Comparison of ENCODE assay signal across 29 cellular contexts in the genomic region with DNA sequence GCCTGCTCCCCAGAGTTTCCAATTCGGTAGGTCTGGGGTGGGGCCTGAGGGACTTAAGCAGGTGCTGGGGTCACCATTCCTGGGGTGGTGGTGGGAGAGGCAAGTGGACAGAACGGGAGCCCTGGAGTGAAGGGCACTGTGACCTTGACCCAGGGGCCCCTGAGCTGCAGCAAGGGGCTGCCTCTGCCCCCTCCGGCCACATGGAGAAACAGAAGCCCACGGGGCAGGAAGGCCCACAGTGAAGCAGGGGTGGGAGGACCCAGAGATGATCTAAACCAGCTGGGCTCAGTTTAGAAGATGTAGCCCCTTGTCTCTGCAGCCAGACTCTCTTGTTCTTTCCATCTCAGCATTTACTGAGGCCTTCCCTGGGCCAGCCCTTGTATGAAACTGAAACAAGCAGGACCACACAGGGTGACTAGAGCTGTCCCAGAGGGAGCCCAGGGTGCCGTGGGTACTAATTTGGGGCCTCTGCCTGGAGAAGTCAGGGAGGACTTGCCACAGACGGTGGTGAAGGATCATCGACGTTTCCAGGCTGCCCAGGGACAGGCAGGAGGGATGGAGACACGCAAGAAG. TPM values are rescaled to one million over a fixed set of nuclear protein-coding genes. Genes with fewer than 3 reads are reported as not detected.
"Had no signal": no experiment of that assay in that cellular context is flagged by ENCODE, and none has a peak within 500 bp of the region (broad histone marks: within the 10 kb centered on the region; RNA-seq: fewer than 3 reads in every experiment).

No MANE protein-coding gene starts in this region.

- H3K27ac ChIP-seq: adrenal gland, sigmoid colon, thoracic aorta had no signal

- H3K36me3 ChIP-seq: adrenal gland, sigmoid colon, thoracic aorta, WERI-Rb-1 had no signal

- H3K4me1 ChIP-seq: adrenal gland, sigmoid colon had no signal

- ATAC-seq: activated CD8-positive, alpha-beta memory T cell treated with anti-CD3 and anti-CD28 coated beads, Interleukin-2, amount 10 ng/mL, durations not matched to agents 7 days and 5 days; activated CD8-positive, alpha-beta T cell treated with anti-CD3 and anti-CD28 coated beads for 36 hours; activated naive CD4-positive, alpha-beta T cell treated with anti-CD3 and anti-CD28 coated beads, Interleukin-2, amount 50 U/mL, for 72 hours; esophagus mucosa had no signal

- H3K4me1 Mint-ChIP-seq: activated CD4-positive, alpha-beta T cell treated with anti-CD3 and anti-CD28 coated beads, Interleukin-2, amount 10 ng/mL, durations not matched to agents 7 days and 5 days had no signal

- FAIRE-seq: astrocyte, colon, endothelial cell of umbilical vein, frontal cortex, TTC549 had no signal

- H3K27ac Mint-ChIP-seq: activated CD4-positive, alpha-beta T cell treated with anti-CD3 and anti-CD28 coated beads, Interleukin-2, amount 10 ng/mL, durations not matched to agents 7 days and 5 days; activated CD8-positive, alpha-beta memory T cell treated with anti-CD3 and anti-CD28 coated beads, Interleukin-2, amount 10 ng/mL, durations not matched to agents 7 days and 5 days; activated CD8-positive, alpha-beta T cell treated with anti-CD3 and anti-CD28 coated beads for 36 hours; activated naive CD4-positive, alpha-beta T cell treated with anti-CD3 and anti-CD28 coated beads, Interleukin-2, amount 50 U/mL, for 72 hours; activated T-helper 1 cell treated with anti-CD3 and anti-CD28 coated beads, Interleukin-12 subunit alpha, Interleukin-12 subunit beta, Interleukin-2, Interleukin-4 antibody, amounts not matched to agents 30 ng/mL and 10 ng/mL and 1 ng/mL, durations not matched to agents 14 hours and 24 hours and 36 hours; memory B cell; type B pancreatic cell had no signal

- DNase-seq: activated CD4-positive, alpha-beta T cell treated with anti-CD3 and anti-CD28 coated beads, Interleukin-2, amount 10 ng/mL, durations not matched to agents 7 days and 5 days; activated CD4-positive, CD25-positive, alpha-beta regulatory T cell treated with anti-CD3 and anti-CD28 coated beads, Interleukin-2, amount 50 U/mL, for 72 hours; activated CD8-positive, alpha-beta memory T cell treated with anti-CD3 and anti-CD28 coated beads, Interleukin-2, amount 10 ng/mL, durations not matched to agents 7 days and 5 days; activated CD8-positive, alpha-beta T cell treated with anti-CD3 and anti-CD28 coated beads for 36 hours; activated gamma-delta T cell; activated T-cell treated with anti-CD3 and anti-CD28 coated beads for 4 hours; adrenal gland; central memory CD4-positive, alpha-beta T cell; effector memory CD4-positive, alpha-beta T cell; hypothalamus; posterior cingulate gyrus; sigmoid colon; stimulated activated CD4-positive, alpha-beta T cell treated with anti-CD3 and anti-CD28 coated beads, Interleukin-15, amount 100 ng/mL, for 24 hours; stimulated activated naive CD4-positive, alpha-beta T cell; T-helper 1 cell; WERI-Rb-1 had no signal

- H3K27me3 Mint-ChIP-seq: activated CD4-positive, alpha-beta T cell treated with anti-CD3 and anti-CD28 coated beads, Interleukin-2, amount 10 ng/mL, durations not matched to agents 7 days and 5 days; activated CD8-positive, alpha-beta T cell treated with anti-CD3 and anti-CD28 coated beads for 36 hours had no signal

- H3K4me2 ChIP-seq: smooth muscle cell had no signal

- H3K27me3 ChIP-seq: adrenal gland, sigmoid colon had no signal

- H3K9me3 ChIP-seq: adrenal gland, sigmoid colon, thoracic aorta had no signal

- H3K9me3 Mint-ChIP-seq: activated CD4-positive, alpha-beta T cell treated with anti-CD3 and anti-CD28 coated beads, Interleukin-2, amount 10 ng/mL, durations not matched to agents 7 days and 5 days; activated CD8-positive, alpha-beta T cell treated with anti-CD3 and anti-CD28 coated beads for 36 hours; activated naive CD4-positive, alpha-beta T cell treated with anti-CD3 and anti-CD28 coated beads, Interleukin-2, amount 50 U/mL, for 72 hours; activated T-helper 1 cell treated with anti-CD3 and anti-CD28 coated beads, Interleukin-12 subunit alpha, Interleukin-12 subunit beta, Interleukin-2, Interleukin-4 antibody, amounts not matched to agents 30 ng/mL and 10 ng/mL and 1 ng/mL, durations not matched to agents 14 hours and 24 hours and 36 hours; memory B cell; type B pancreatic cell had no signal

- H3K4me3 ChIP-seq: adrenal gland, sigmoid colon, smooth muscle cell, thoracic aorta had no signal

- H3K36me3 Mint-ChIP-seq: activated CD8-positive, alpha-beta memory T cell treated with anti-CD3 and anti-CD28 coated beads, Interleukin-2, amount 10 ng/mL, durations not matched to agents 7 days and 5 days; activated naive CD4-positive, alpha-beta T cell treated with anti-CD3 and anti-CD28 coated beads, Interleukin-2, amount 50 U/mL, for 72 hours; memory B cell; type B pancreatic cell had no signal

- H3K4me3 Mint-ChIP-seq: activated CD4-positive, alpha-beta T cell treated with anti-CD3 and anti-CD28 coated beads, Interleukin-2, amount 10 ng/mL, durations not matched to agents 7 days and 5 days; activated CD8-positive, alpha-beta memory T cell treated with anti-CD3 and anti-CD28 coated beads, Interleukin-2, amount 10 ng/mL, durations not matched to agents 7 days and 5 days; activated CD8-positive, alpha-beta T cell treated with anti-CD3 and anti-CD28 coated beads for 36 hours; activated T-helper 1 cell treated with anti-CD3 and anti-CD28 coated beads, Interleukin-12 subunit alpha, Interleukin-12 subunit beta, Interleukin-2, Interleukin-4 antibody, amounts not matched to agents 30 ng/mL and 10 ng/mL and 1 ng/mL, durations not matched to agents 14 hours and 24 hours and 36 hours; memory B cell; type B pancreatic cell had no signal

RNA-seq across cellular contexts. Expression of gene WNT11, which starts 30.5 kb away (rescaled TPM):
- total RNA-seq: activated CD4-positive, alpha-beta T cell treated with anti-CD3 and anti-CD28 coated beads, Interleukin-2, amount 10 ng/mL, durations not matched to agents 7 days and 5 days; dermis microvascular lymphatic vessel endothelial cell; endothelial cell of umbilical vein had no signal
- polyA plus RNA-seq: endothelial cell of umbilical vein had no signal
